In the genomic region with DNA sequence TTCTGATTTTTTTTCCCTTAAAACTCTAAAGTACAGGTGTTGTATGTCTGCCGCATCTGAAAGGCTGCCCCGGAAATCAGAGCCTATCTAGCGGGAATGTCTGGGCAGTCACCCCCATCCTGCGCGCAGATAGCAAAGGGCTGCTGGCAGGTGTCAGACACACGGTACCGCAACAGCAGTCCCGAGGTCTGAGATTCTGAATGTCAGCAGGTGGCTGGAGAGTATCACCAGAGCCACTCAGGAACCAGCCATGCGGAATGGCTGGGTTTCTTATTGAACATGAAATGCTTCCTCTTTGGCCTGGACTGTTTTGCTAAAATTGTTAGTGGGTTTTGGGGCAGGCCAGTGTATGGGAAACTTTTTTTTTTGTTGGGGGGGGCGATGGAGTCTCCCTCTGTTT, we compare ENCODE assay signal across 10 cellular contexts. TPM values are rescaled to one million over a fixed set of nuclear protein-coding genes. Genes with fewer than 3 reads are reported as not detected.
DNase-seq lines count a peak whose midpoint lies in the region; ATAC-seq and TF ChIP-seq lines count a peak whose summit lies in the region.
"Had no signal": no experiment of that assay in that cellular context is flagged by ENCODE, and none has a peak within 500 bp of the region (broad histone marks: within the 10 kb centered on the region; RNA-seq: fewer than 3 reads in every experiment).

No MANE protein-coding gene starts in this region.

- peaks cover 19 to 46% (median 31%) of the 10 kb centered on the region in 3 donors for H3K4me1 Mint-ChIP-seq in naive B cell
- H3K4me1 Mint-ChIP-seq in nephron progenitor cell: peaks cover 4% of the 10 kb centered on the region

- peaks cover 0 to 4% (median 0%) of the 10 kb centered on the region in 3 donors for H3K27me3 Mint-ChIP-seq in naive B cell
- no peaks in the 10 kb centered on the region for H3K27me3 Mint-ChIP-seq in nephron progenitor cell (ENCODE audit: low read depth, poor library complexity)
- H3K27me3 Mint-ChIP-seq: activated naive CD4-positive, alpha-beta T cell treated with anti-CD3 and anti-CD28 coated beads, Interleukin-2, amount 50 U/mL, for 24 hours had no signal

- no peak overlapping the region for H3K4me3 ChIP-seq in H7 (ENCODE audit: insufficient read depth, low read depth, low read length)
- H3K4me3 ChIP-seq: lung had no signal

- peak overlapping the region; percentile 30 to 82 (median 68) for H3K4me3 Mint-ChIP-seq in naive B cell
- H3K4me3 Mint-ChIP-seq in nephron progenitor cell: no peak overlapping the region
- H3K4me3 Mint-ChIP-seq: activated naive CD4-positive, alpha-beta T cell treated with anti-CD3 and anti-CD28 coated beads, Interleukin-2, amount 50 U/mL, for 24 hours had no signal

- no peaks in the 10 kb centered on the region for H3K27me3 ChIP-seq in H7 (ENCODE audit: control insufficient read depth, insufficient read depth, low read length)

- H3K36me3 ChIP-seq in H7 (replicated peaks; ENCODE audit: control insufficient read depth, insufficient read depth, low read length): peaks cover 3% of the 10 kb centered on the region

- H3K36me3 Mint-ChIP-seq in naive B cell (peaks cover 14 to 20% of the 10 kb centered on the region in 2 donors), nephron progenitor cell (ENCODE audit: low read depth) (peaks cover 18% of the 10 kb centered on the region)

- H3K9me3 Mint-ChIP-seq in naive B cell (no peaks in the 10 kb centered on the region), nephron progenitor cell (no peaks in the 10 kb centered on the region)
- H3K9me3 Mint-ChIP-seq: activated naive CD4-positive, alpha-beta T cell treated with anti-CD3 and anti-CD28 coated beads, Interleukin-2, amount 50 U/mL, for 24 hours had no signal

- TF ChIP-seq CTCF in nephron progenitor cell (IDR thresholded peaks at IDR 0.05): no peak

- ATAC-seq in GM19023 (IDR thresholded peaks at IDR 0.05; ENCODE audit: unreplicated experiment): peak; percentile 81
- ATAC-seq in HG02884 (IDR thresholded peaks at IDR 0.05; ENCODE audit: unreplicated experiment): peak; percentile 55
- ATAC-seq in naive B cell (ENCODE audit: low read depth in 2 of 2): peak; percentile 96

- H3K27ac Mint-ChIP-seq in naive B cell: peak overlapping the region; percentile 88 to 98 (median 96)
- no peak overlapping the region for H3K27ac Mint-ChIP-seq in nephron progenitor cell

- DNase-seq in NOMO-1 treated with dmso at 0.1 percent for 144 hours (lab: John Stamatoyannopoulos, UW; ENCODE audit: unreplicated experiment) (peak; percentile 21), naive B cell (peak; percentile 88), H7 (no peak), nephron progenitor cell (no peak), NCI-H2081 (lab: John Stamatoyannopoulos, UW) (no peak), hypothalamus (lab: John Stamatoyannopoulos, UW) (no peak)

RNA-seq across cellular contexts. Expression of a gene that starts 53.3 kb away (rescaled TPM):
- 10 to 100 TPM in 5 of 6 donors, 1 to 10 TPM in 1; 7.6 to 31.2 (median 19.2) TPM for polyA plus RNA-seq in naive B cell (ENCODE audit: low read depth in 6 of 6)
- total RNA-seq in H7 (2014; rRNA removed; shearing (Covaris generic)): 54.8 and 57.2 TPM in 2 replicates

Comparison
In these comparisons a context has a peak if more than half of its experiments do, and no peak if none do; other contexts are left out.
1. DNase-seq: peak in NOMO-1 treated with dmso at 0.1 percent for 144 hours (single experiment) and naive B cell (single experiment); none in H7 (single experiment), nephron progenitor cell (single experiment), NCI-H2081 (0 of 2) and hypothalamus (0 of 51).
2. Peak in every context shown above with its lines, with median percentiles within 50 percentile points of each other: ATAC-seq.